Comparison of ENCODE assay signal across 8 cellular contexts in genomic region chr17:49031965-49032928, GRCh38. TPM values are rescaled to one million over a fixed set of nuclear protein-coding genes. Genes with fewer than 3 reads are reported as not detected.
DNase-seq lines count a peak whose midpoint lies in the region; ATAC-seq and TF ChIP-seq lines count a peak whose summit lies in the region.

No MANE protein-coding gene starts in this region.

- no peaks in the 10 kb centered on the region for H3K9me2 ChIP-seq in neural cell (ENCODE audit: insufficient read depth, low read length)

- DNase-seq in COR-L47 (lab: John Stamatoyannopoulos, UW) (peak; percentile 73), NCI-H526 (lab: John Stamatoyannopoulos, UW) (peak; percentile 76 to 91), fibroblast of lung (ENCODE audit: low read depth in 2 of 2) (peak; percentile 65 to 85)
- DNase-seq in activated CD4-positive, alpha-beta T cell treated with anti-CD3 and anti-CD28 coated beads, Interleukin-2, amount 50 U/mL, for 48 hours, result peak; percentile 30 to 48

- no peak overlapping the region for H3K4me3 ChIP-seq in fibroblast of lung (replicated peaks in 1 of 4; ENCODE audit: control extremely low read depth in 1 of 4, insufficient read depth in 1 of 4, low read depth in 3 of 4, low read length in 4 of 4)
- no peak overlapping the region for H3K4me3 ChIP-seq in neural cell (ENCODE audit: low read length)

- no peak overlapping the region for H3K9ac ChIP-seq in fibroblast of lung (ENCODE audit: insufficient read depth, low read length)
- H3K9ac ChIP-seq in neural cell (ENCODE audit: low read length), result peak overlapping the region; percentile 43

- no peaks in the 10 kb centered on the region for H3K36me3 ChIP-seq in fibroblast of lung (ENCODE audit: control insufficient read depth, insufficient read depth, low read length)
- no peaks in the 10 kb centered on the region for H3K36me3 ChIP-seq in neural cell (ENCODE audit: insufficient read depth, low read length)

- H3K79me2 ChIP-seq in fibroblast of lung (ENCODE audit: control insufficient read depth, insufficient read depth, low read length), result no peaks in the 10 kb centered on the region
- H3K79me2 ChIP-seq in neural cell (replicated peaks; ENCODE audit: insufficient read depth, low read length), result no peaks in the 10 kb centered on the region

- TF ChIP-seq EP300 in neural cell (conservative IDR thresholded peaks at IDR 0.05; ENCODE audit: poor library complexity, severe bottlenecking), result no peak

- TF ChIP-seq CTCF in fibroblast of lung (conservative IDR thresholded peaks at IDR 0.05 in 1 of 2, IDR thresholded peaks at IDR 0.05 in 1 of 2; ENCODE audit: low read depth in 1 of 2, low read length in 2 of 2) (peak; percentile 80 to 83), neural cell (IDR thresholded peaks at IDR 0.05; ENCODE audit: poor library complexity, severe bottlenecking) (peak; percentile 96)

- ATAC-seq in HG02798 (IDR thresholded peaks at IDR 0.05; ENCODE audit: poor library complexity, unreplicated experiment) (peak; percentile 53), HG03439 (IDR thresholded peaks at IDR 0.05; ENCODE audit: unreplicated experiment) (no peak), HG03039 (IDR thresholded peaks at IDR 0.05; ENCODE audit: unreplicated experiment) (no peak)

- H3K27me3 ChIP-seq in fibroblast of lung (ENCODE audit: control insufficient read depth, insufficient read depth, low read length), result no peaks in the 10 kb centered on the region
- H3K27me3 ChIP-seq in neural cell (ENCODE audit: insufficient read depth, low read depth, low read length), result no peaks in the 10 kb centered on the region

- H3K9me3 ChIP-seq in fibroblast of lung (ENCODE audit: control insufficient read depth, insufficient read depth, low read depth, low read length) (no peaks in the 10 kb centered on the region), neural cell (ENCODE audit: low read length) (no peaks in the 10 kb centered on the region)

- no peaks in the 10 kb centered on the region for H3K4me1 ChIP-seq in fibroblast of lung (ENCODE audit: control insufficient read depth, extremely low read depth, insufficient read depth, low read length)

- peak; percentile 97 for TF ChIP-seq RAD21 in neural cell (conservative IDR thresholded peaks at IDR 0.05)

- H4K20me1 ChIP-seq in fibroblast of lung (ENCODE audit: control insufficient read depth, extremely low read depth, insufficient read depth, low read length) (no peaks in the 10 kb centered on the region), neural cell (ENCODE audit: insufficient read depth) (no peaks in the 10 kb centered on the region)

- H3K27ac ChIP-seq in fibroblast of lung (ENCODE audit: insufficient read depth, low read length) (no peak overlapping the region), neural cell (ENCODE audit: low read length) (peak overlapping the region; percentile 49)

- no peak overlapping the region for H2AFZ ChIP-seq in fibroblast of lung (ENCODE audit: low read length)
- no peak overlapping the region for H2AFZ ChIP-seq in neural cell (ENCODE audit: low read depth, low read length)

- H3K4me2 ChIP-seq in fibroblast of lung (ENCODE audit: extremely low read depth, insufficient read depth, low read length) (no peak overlapping the region), neural cell (ENCODE audit: low read length) (no peak overlapping the region)

- H3F3A ChIP-seq in neural cell (ENCODE audit: insufficient read depth, low read length, poor library complexity, severe bottlenecking), result no peaks in the 10 kb centered on the region

TF ChIP-seq in neural cell, 6 proteins besides CTCF, POLR2A, EP300 and RAD21:
- peak; percentile 93 for TF ChIP-seq SMC3 (conservative IDR thresholded peaks at IDR 0.05; ENCODE audit: poor library complexity)
- TF ChIP-seq MXI1 (conservative IDR thresholded peaks at IDR 0.05; ENCODE audit: poor library complexity, severe bottlenecking), result peak; percentile 36
- TF ChIP-seq POLR2AphosphoS5 (IDR thresholded peaks at IDR 0.05), result no peak

RNA-seq across cellular contexts. Expression of gene IGF2BP1, which starts 35.1 kb away (rescaled TPM):
- total RNA-seq in fibroblast of lung, result under 0.01 TPM in 2 replicates
- polyA plus RNA-seq in fibroblast of lung (1.1 and 1.4 TPM in 2 replicates), neural cell (13.0 and 13.9 TPM in 2 replicates)
- 1.6 and 1.9 TPM in 2 replicates for polyA plus RNA-seq in fibroblast of lung (2012)
- polyA minus RNA-seq in fibroblast of lung (ENCODE audit: low replicate concordance) (1.8 and 2.5 TPM in 2 replicates), neural cell (33.8 and 40.7 TPM in 2 replicates)
